In genomic region chr5:134519989-134520388, GRCh38 we compare ENCODE assay signal across 23 cellular contexts.
"Had no signal": no experiment of that assay in that cellular context is flagged by ENCODE, and none has a peak within 500 bp of the region (broad histone marks: within the 10 kb centered on the region; RNA-seq: fewer than 3 reads in every experiment).

No MANE protein-coding gene starts in this region.

- H3K4me1 ChIP-seq: foreskin keratinocyte had no signal

- H3K4me3 ChIP-seq: coronary artery, dorsolateral prefrontal cortex, esophagus muscularis mucosa, gastroesophageal sphincter, heart left ventricle, hepatocyte, left ventricle myocardium inferior, lower lobe of right lung, mucosa of descending colon had no signal

- H3K9me3 Mint-ChIP-seq: mesothelial cell of epicardium, naive B cell had no signal

- DNase-seq: dermis blood vessel endothelial cell; dorsolateral prefrontal cortex; effector CD4-positive, alpha-beta T cell; effector memory CD4-positive, alpha-beta T cell; foreskin keratinocyte; heart left ventricle; hypothalamus; left cardiac atrium; left ventricle myocardium inferior; lower lobe of right lung; mesenchymal stem cell; mucosa of descending colon; naive B cell had no signal

- H3K4me3 Mint-ChIP-seq: mesothelial cell of epicardium, naive B cell had no signal

- FAIRE-seq: colon, endothelial cell of umbilical vein, frontal cortex, islet of Langerhans, keratinocyte had no signal

- H3K9me3 ChIP-seq: esophagus muscularis mucosa, gastroesophageal sphincter, heart left ventricle, left ventricle myocardium inferior, lower lobe of right lung, mucosa of descending colon had no signal

- H3K27me3 Mint-ChIP-seq: naive B cell had no signal

- H3K36me3 Mint-ChIP-seq: mesothelial cell of epicardium, naive B cell had no signal

- H3K27ac Mint-ChIP-seq: mesothelial cell of epicardium had no signal

- H3K36me3 ChIP-seq: esophagus muscularis mucosa, gastroesophageal sphincter, heart left ventricle, left ventricle myocardium inferior, lower lobe of right lung had no signal

- H3K27ac ChIP-seq: coronary artery, dorsolateral prefrontal cortex, esophagus muscularis mucosa, foreskin keratinocyte, gastroesophageal sphincter, heart left ventricle, hepatocyte, left ventricle myocardium inferior, lower lobe of right lung had no signal

- ATAC-seq: foreskin keratinocyte, gastroesophageal sphincter, heart left ventricle, left cardiac atrium, lower lobe of right lung, mucosa of descending colon had no signal

- H3K27me3 ChIP-seq: dorsolateral prefrontal cortex, esophagus muscularis mucosa, foreskin keratinocyte, gastroesophageal sphincter, heart left ventricle, hepatocyte had no signal
